ENCODE assay signal across 8 cellular contexts in genomic region chr5:77852514-77853352, GRCh38.
A peak's percentile ranks its signal among the peaks of the same experiment; 100 is the strongest.
DNase-seq lines count a peak whose midpoint lies in the region; ATAC-seq and TF ChIP-seq lines count a peak whose summit lies in the region.

No MANE protein-coding gene starts in this region.

- H3K27ac ChIP-seq in SU-DHL-6 (ENCODE audit: low read depth, low read length) (peak overlapping the region; percentile 79), coronary artery (no peak overlapping the region)

- H3K4me3 ChIP-seq in SU-DHL-6 (ENCODE audit: insufficient read depth, low read length, poor library complexity, severe bottlenecking) = peak overlapping the region; percentile 49
- peak overlapping the region; percentile 75 for H3K4me3 ChIP-seq in coronary artery

- no peaks in the 10 kb centered on the region for H3K9me2 ChIP-seq in SU-DHL-6 (replicated peaks; ENCODE audit: insufficient read depth, low read length)

- H3K36me3 ChIP-seq in SU-DHL-6 (ENCODE audit: low read length) = no peaks in the 10 kb centered on the region

- no peaks in the 10 kb centered on the region for H3K79me2 ChIP-seq in SU-DHL-6 (ENCODE audit: insufficient read depth, low read length)

- H3K9me3 ChIP-seq in SU-DHL-6 (ENCODE audit: insufficient read depth, low read length) = no peaks in the 10 kb centered on the region

- H4K20me1 ChIP-seq in SU-DHL-6 (ENCODE audit: low read depth, low read length) = no peaks in the 10 kb centered on the region

- H3F3A ChIP-seq in SU-DHL-6 (ENCODE audit: insufficient read depth) = peaks cover 8% of the 10 kb centered on the region

- DNase-seq in AG20443 (ENCODE audit: low spot score) (peak; percentile 66), coronary artery (ENCODE audit: low spot score) (no peak), left lobe of liver (ENCODE audit: low spot score) (peak; percentile 79), COLO829 (ENCODE audit: low spot score) (no peak)
- DNase-seq in stimulated activated CD8-positive, alpha-beta memory T cell treated with anti-CD3 and anti-CD28 coated beads, Interleukin-15, amount 100 ng/mL, for 48 hours (ENCODE audit: low read depth in 2 of 2) = peak; percentile 15 to 44

- no peaks in the 10 kb centered on the region for H3K27me3 ChIP-seq in SU-DHL-6 (ENCODE audit: low read length)

- ATAC-seq in GM18868 (IDR thresholded peaks at IDR 0.05; ENCODE audit: unreplicated experiment) (peak; percentile 72), HG03354 (IDR thresholded peaks at IDR 0.05; ENCODE audit: poor library complexity, severe bottlenecking, unreplicated experiment) (peak; percentile 83), left lobe of liver (peak; percentile 90)

- TF ChIP-seq CTCF in SU-DHL-6 (IDR thresholded peaks at IDR 0.05; ENCODE audit: insufficient read depth, low read length, poor library complexity, severe bottlenecking) (no peak), coronary artery (IDR thresholded peaks at IDR 0.05) (no peak)

- H3K4me2 ChIP-seq in SU-DHL-6 (ENCODE audit: low read depth, low read length, poor library complexity, severe bottlenecking) = peak overlapping the region; percentile 62

- H2AFZ ChIP-seq in SU-DHL-6 (ENCODE audit: low read depth, low read length, severe bottlenecking) = peak overlapping the region; percentile 93

- peak overlapping the region; percentile 37 for H3K9ac ChIP-seq in SU-DHL-6 (ENCODE audit: low read length)

Comparison
In these comparisons a context has a peak if more than half of its experiments do, and no peak if none do; other contexts are left out.
1. DNase-seq: peak in AG20443 (single experiment), left lobe of liver (single experiment) and stimulated activated CD8-positive, alpha-beta memory T cell treated with anti-CD3 and anti-CD28 coated beads, Interleukin-15, amount 100 ng/mL, for 48 hours (2 of 2); none in coronary artery (single experiment) and COLO829 (single experiment).
2. Peak in every context shown above with its lines, with median percentiles within 50 percentile points of each other: ATAC-seq.